ENCODE assay signal across 8 cellular contexts in genomic region chr11:65382804-65383368, GRCh38. TPM values are rescaled to one million over a fixed set of nuclear protein-coding genes. Genes with fewer than 3 reads are reported as not detected.
DNase-seq lines count a peak whose midpoint lies in the region; ATAC-seq and TF ChIP-seq lines count a peak whose summit lies in the region.

No MANE protein-coding gene starts in this region.

- H3K4me3 ChIP-seq in Caco-2 (ENCODE audit: low read depth, low read length) (peak overlapping the region; percentile 39), NB4 (ENCODE audit: low read depth, low read length) (peak overlapping the region; percentile 56), colonic mucosa (no peak overlapping the region)

- DNase-seq in Caco-2, result no peak
- DNase-seq in NB4 (ENCODE audit: low read depth), result no peak
- peak; percentile 93 for DNase-seq in colonic mucosa
- no peak for DNase-seq in neural crest cell (ENCODE audit: low read depth, low spot score)
- no peak for DNase-seq in HuH-7 (ENCODE audit: low spot score)
- DNase-seq in NCI-H82 (lab: John Stamatoyannopoulos, UW), result no peak

- TF ChIP-seq CTCF in Caco-2 (IDR thresholded peaks at IDR 0.05; ENCODE audit: insufficient read depth in 1 of 2, low read depth in 1 of 2, low read length in 1 of 2, severe bottlenecking in 1 of 2, unreplicated experiment in 1 of 2), result no peak
- no peak for TF ChIP-seq CTCF in NB4 (IDR thresholded peaks at IDR 0.05; ENCODE audit: low read depth, low read length)
- TF ChIP-seq CTCF in colonic mucosa (IDR thresholded peaks at IDR 0.05), result no peak
- no peak for TF ChIP-seq CTCF in neural crest cell (conservative IDR thresholded peaks at IDR 0.05)

- ATAC-seq in GM21619 (IDR thresholded peaks at IDR 0.05; ENCODE audit: unreplicated experiment) (no peak), HG02642 (IDR thresholded peaks at IDR 0.05; ENCODE audit: poor library complexity, unreplicated experiment) (no peak)

- H3K9ac ChIP-seq in colonic mucosa (ENCODE audit: low read depth in 2 of 2, low read length in 2 of 2), result peak overlapping the region; percentile 90 to 95

- H3K27me3 Mint-ChIP-seq in Caco-2 (ENCODE audit: insufficient read depth, unreplicated experiment) (no peaks in the 10 kb centered on the region), neural crest cell (ENCODE audit: low read depth) (no peaks in the 10 kb centered on the region)

- peak overlapping the region; percentile 98 for H3K27ac ChIP-seq in colonic mucosa

- H3K4me1 Mint-ChIP-seq in Caco-2 (ENCODE audit: low read depth, unreplicated experiment), result peaks cover 28% of the 10 kb centered on the region
- peaks cover 31% of the 10 kb centered on the region for H3K4me1 Mint-ChIP-seq in neural crest cell

- CTCF ChIA-PET in Caco-2 (lab: Charles Lee), result interaction anchor here (0.7 to 1.3 kb wide), 4 partner anchors 35 to 314 kb away, joined by 3 to 14 read pairs (median 5); no protein-coding TSS in a partner anchor

- H3K4me3 Mint-ChIP-seq in Caco-2 (ENCODE audit: unreplicated experiment), result peak overlapping the region; percentile 69
- peak overlapping the region; percentile 67 for H3K4me3 Mint-ChIP-seq in neural crest cell

- intact Hi-C loops in Caco-2 (cut with micrococcal nuclease; ENCODE audit: unreplicated experiment) (loop anchor here (1.0 kb wide), 3 partner anchors 12 to 127 kb away; no protein-coding TSS in a partner anchor), colonic mucosa (cut with DNase I) (loop anchor here (5.0 kb wide), 1 partner anchor 34 kb away; no protein-coding TSS in a partner anchor)

- H3K36me3 ChIP-seq in Caco-2 (ENCODE audit: control insufficient read depth, insufficient read depth, low read length) (no peaks in the 10 kb centered on the region), colonic mucosa (no peaks in the 10 kb centered on the region)

- H3K36me3 Mint-ChIP-seq in Caco-2 (ENCODE audit: insufficient read depth, unreplicated experiment), result peaks cover 19% of the 10 kb centered on the region
- H3K36me3 Mint-ChIP-seq in neural crest cell (ENCODE audit: low read depth), result no peaks in the 10 kb centered on the region

- peaks cover 59% of the 10 kb centered on the region for H3K4me1 ChIP-seq in Caco-2
- peaks cover 9% of the 10 kb centered on the region for H3K4me1 ChIP-seq in colonic mucosa

- TF ChIP-seq POLR2A in NB4 (IDR thresholded peaks at IDR 0.05; ENCODE audit: extremely low read depth, insufficient read length), result no peak

- no TSS peak for BruUV-seq in Caco-2 (replicated peaks; lab: Mats Ljungman, UMichigan)

- H3K27ac Mint-ChIP-seq in Caco-2 (ENCODE audit: unreplicated experiment) (peak overlapping the region; percentile 90), neural crest cell (ENCODE audit: unreplicated experiment) (peak overlapping the region; percentile 97)

- H3K9me3 ChIP-seq in Caco-2, result no peaks in the 10 kb centered on the region
- no peaks in the 10 kb centered on the region for H3K9me3 ChIP-seq in colonic mucosa

- no peaks in the 10 kb centered on the region for H3K9me3 Mint-ChIP-seq in Caco-2 (ENCODE audit: unreplicated experiment)
- H3K9me3 Mint-ChIP-seq in neural crest cell, result no peaks in the 10 kb centered on the region

- H3K27me3 ChIP-seq in Caco-2 (replicated peaks; ENCODE audit: control insufficient read depth, insufficient read depth, low read length) (no peaks in the 10 kb centered on the region), colonic mucosa (no peaks in the 10 kb centered on the region)

- POLR2A ChIA-PET in Caco-2 (lab: Charles Lee), result interaction anchor here (0.6 to 2.1 kb wide), 2 partner anchors 12 to 219 kb away, joined by 3 to 4 read pairs; no protein-coding TSS in a partner anchor

RNA-seq across cellular contexts. Expression of gene SLC25A45, which starts 0.4 kb away (rescaled TPM):
- total RNA-seq in Caco-2 (2022) (8.1 and 8.5 TPM in 2 replicates), colonic mucosa (1 to 10 TPM; 4.4 to 6.9 TPM), neural crest cell (1.5 and 1.8 TPM in 2 replicates)

RNA-seq across cellular contexts. Expression of gene FRMD8, which starts 3.6 kb away (rescaled TPM):
- total RNA-seq in Caco-2 (2022), result 35.1 and 38.2 TPM in 2 replicates
- 10 to 100 TPM; 30.7 to 43.9 TPM for total RNA-seq in colonic mucosa
- 25.6 and 29.0 TPM in 2 replicates for total RNA-seq in neural crest cell

RNA-seq across cellular contexts. Expression of gene TIGD3, which starts 28.3 kb away (rescaled TPM):
- total RNA-seq in Caco-2 (2022), result 3.0 and 3.2 TPM in 2 replicates
- total RNA-seq in colonic mucosa, result under 1 TPM; 0.48 to 0.77 TPM
- 3.3 TPM in 2 replicates for total RNA-seq in neural crest cell

RNA-seq across cellular contexts. Expression of gene NEAT1, which starts 39.7 kb away (rescaled TPM):
- 235 and 254 TPM in 2 replicates for total RNA-seq in Caco-2 (2022)
- total RNA-seq in colonic mucosa, result 100 to 1,000 TPM; 269 to 502 TPM
- total RNA-seq in neural crest cell, result 29.8 and 37.2 TPM in 2 replicates

RNA-seq across cellular contexts. Expression of gene DPF2, which starts 49.2 kb away (rescaled TPM):
- 64.2 and 65.3 TPM in 2 replicates for total RNA-seq in Caco-2 (2022)
- 10 to 100 TPM; 35.0 to 48.0 TPM for total RNA-seq in colonic mucosa
- total RNA-seq in neural crest cell, result 96.3 and 99.0 TPM in 2 replicates
